Comparison of ENCODE assay signal across 2 cellular contexts in genomic region chr15:85692873-85693272, GRCh38.
TF ChIP-seq lines count a peak whose summit lies in the region.

No MANE protein-coding gene starts in this region.

TF ChIP-seq in liver, 16 proteins besides CTCF, POLR2A, EP300 and RAD21 (continued from another document):
- TF ChIP-seq, protein P1, sequence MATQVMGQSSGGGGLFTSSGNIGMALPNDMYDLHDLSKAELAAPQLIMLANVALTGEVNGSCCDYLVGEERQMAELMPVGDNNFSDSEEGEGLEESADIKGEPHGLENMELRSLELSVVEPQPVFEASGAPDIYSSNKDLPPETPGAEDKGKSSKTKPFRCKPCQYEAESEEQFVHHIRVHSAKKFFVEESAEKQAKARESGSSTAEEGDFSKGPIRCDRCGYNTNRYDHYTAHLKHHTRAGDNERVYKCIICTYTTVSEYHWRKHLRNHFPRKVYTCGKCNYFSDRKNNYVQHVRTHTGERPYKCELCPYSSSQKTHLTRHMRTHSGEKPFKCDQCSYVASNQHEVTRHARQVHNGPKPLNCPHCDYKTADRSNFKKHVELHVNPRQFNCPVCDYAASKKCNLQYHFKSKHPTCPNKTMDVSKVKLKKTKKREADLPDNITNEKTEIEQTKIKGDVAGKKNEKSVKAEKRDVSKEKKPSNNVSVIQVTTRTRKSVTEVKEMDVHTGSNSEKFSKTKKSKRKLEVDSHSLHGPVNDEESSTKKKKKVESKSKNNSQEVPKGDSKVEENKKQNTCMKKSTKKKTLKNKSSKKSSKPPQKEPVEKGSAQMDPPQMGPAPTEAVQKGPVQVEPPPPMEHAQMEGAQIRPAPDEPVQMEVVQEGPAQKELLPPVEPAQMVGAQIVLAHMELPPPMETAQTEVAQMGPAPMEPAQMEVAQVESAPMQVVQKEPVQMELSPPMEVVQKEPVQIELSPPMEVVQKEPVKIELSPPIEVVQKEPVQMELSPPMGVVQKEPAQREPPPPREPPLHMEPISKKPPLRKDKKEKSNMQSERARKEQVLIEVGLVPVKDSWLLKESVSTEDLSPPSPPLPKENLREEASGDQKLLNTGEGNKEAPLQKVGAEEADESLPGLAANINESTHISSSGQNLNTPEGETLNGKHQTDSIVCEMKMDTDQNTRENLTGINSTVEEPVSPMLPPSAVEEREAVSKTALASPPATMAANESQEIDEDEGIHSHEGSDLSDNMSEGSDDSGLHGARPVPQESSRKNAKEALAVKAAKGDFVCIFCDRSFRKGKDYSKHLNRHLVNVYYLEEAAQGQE (IDR thresholded peaks at IDR 0.05) = no peak
- TF ChIP-seq TAF1 (conservative IDR thresholded peaks at IDR 0.05) = no peak
- no peak for TF ChIP-seq ZBTB33 (IDR thresholded peaks at IDR 0.05)
- TF ChIP-seq GABPA (IDR thresholded peaks at IDR 0.05 in 1 of 2, conservative IDR thresholded peaks at IDR 0.05 in 1 of 2) = no peak
TF ChIP-seq in liver: peak in this region for 0.

TF ChIP-seq in HepG2, 621 proteins besides CTCF, POLR2A, EP300 and RAD21 (continued from another document):
- TF ChIP-seq, protein P2, sequence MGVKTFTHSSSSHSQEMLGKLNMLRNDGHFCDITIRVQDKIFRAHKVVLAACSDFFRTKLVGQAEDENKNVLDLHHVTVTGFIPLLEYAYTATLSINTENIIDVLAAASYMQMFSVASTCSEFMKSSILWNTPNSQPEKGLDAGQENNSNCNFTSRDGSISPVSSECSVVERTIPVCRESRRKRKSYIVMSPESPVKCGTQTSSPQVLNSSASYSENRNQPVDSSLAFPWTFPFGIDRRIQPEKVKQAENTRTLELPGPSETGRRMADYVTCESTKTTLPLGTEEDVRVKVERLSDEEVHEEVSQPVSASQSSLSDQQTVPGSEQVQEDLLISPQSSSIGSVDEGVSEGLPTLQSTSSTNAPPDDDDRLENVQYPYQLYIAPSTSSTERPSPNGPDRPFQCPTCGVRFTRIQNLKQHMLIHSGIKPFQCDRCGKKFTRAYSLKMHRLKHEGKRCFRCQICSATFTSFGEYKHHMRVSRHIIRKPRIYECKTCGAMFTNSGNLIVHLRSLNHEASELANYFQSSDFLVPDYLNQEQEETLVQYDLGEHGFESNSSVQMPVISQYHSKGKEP (CRISPR knock-in tag; IDR thresholded peaks at IDR 0.05) = no peak
- TF ChIP-seq FOSL1 (CRISPR knock-in tag; IDR thresholded peaks at IDR 0.05; ENCODE audit: borderline replicate concordance) = no peak
